Comparison of ENCODE assay signal across 22 cellular contexts in the genomic region with DNA sequence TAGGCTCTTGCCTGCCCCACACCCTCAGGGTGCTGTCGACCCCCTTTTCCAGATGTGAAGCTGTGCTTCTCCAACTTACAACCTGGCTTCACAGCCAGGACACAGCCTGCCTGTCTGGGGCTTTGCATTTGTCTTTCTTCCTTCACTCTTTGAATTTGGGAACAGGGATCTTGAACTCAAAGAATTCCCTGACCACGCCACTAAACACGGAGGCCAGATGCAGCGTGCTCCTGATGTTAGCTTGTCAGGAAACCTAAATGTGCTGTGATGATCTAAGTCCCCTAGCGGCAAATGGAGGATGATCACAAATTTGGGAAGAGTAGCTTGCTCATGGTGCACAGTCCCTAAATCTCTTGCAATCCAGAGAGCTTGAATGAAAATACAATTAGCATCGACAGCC.
A peak's percentile ranks its signal among the peaks of the same experiment; 100 is the strongest.
DNase-seq lines count a peak whose midpoint lies in the region; ATAC-seq, FAIRE-seq and TF ChIP-seq lines count a peak whose summit lies in the region.
"Had no signal": no experiment of that assay in that cellular context is flagged by ENCODE, and none has a peak within 500 bp of the region (broad histone marks: within the 10 kb centered on the region; RNA-seq: fewer than 3 reads in every experiment).

No MANE protein-coding gene starts in this region.

- H3K9ac ChIP-seq in HepG2 (ENCODE audit: insufficient read depth, low read depth, low read length) (no peak overlapping the region), iPS-20b (ENCODE audit: low read depth, low read length) (peak overlapping the region; percentile 37; the same call in 1 of the 2 replicates)

- no peak overlapping the region for H3K4me3 Mint-ChIP-seq in MCF 10A (ENCODE audit: unreplicated experiment)
- no peak overlapping the region for H3K4me3 Mint-ChIP-seq in activated CD4-positive, alpha-beta memory T cell treated with anti-CD3 and anti-CD28 coated beads, Interleukin-2, amount 10 ng/mL, durations not matched to agents 7 days and 5 days
- H3K4me3 Mint-ChIP-seq: activated CD4-positive, alpha-beta T cell treated with anti-CD3 and anti-CD28 coated beads, Interleukin-2, amount 10 ng/mL, durations not matched to agents 7 days and 5 days; activated naive CD4-positive, alpha-beta T cell treated with anti-CD3 and anti-CD28 coated beads, Interleukin-2, amount 10 ng/mL, durations not matched to agents 7 days and 5 days; CD4-positive, alpha-beta memory T cell had no signal

- H3K79me2 ChIP-seq in HepG2 (ENCODE audit: insufficient read depth, low read length): no peaks in the 10 kb centered on the region

- WGBS in HepG2 (ENCODE audit: low lambda C conversion rate): 6% methylated on average over 6 of the region's 6 CpGs
- WGBS in right lobe of liver (ENCODE audit: insufficient coverage, low coverage, low lambda C conversion rate, missing lambda C conversion rate): 7% methylated on average over 6 of the region's 6 CpGs
- WGBS in adrenal gland, 4 donors: 14 to 24% (median 20%) methylated on average over 6 of the region's 6 CpGs

- no peaks in the 10 kb centered on the region for H3K4me1 Mint-ChIP-seq in MCF 10A (ENCODE audit: insufficient read depth, unreplicated experiment)
- no peaks in the 10 kb centered on the region for H3K4me1 Mint-ChIP-seq in activated CD4-positive, alpha-beta memory T cell treated with anti-CD3 and anti-CD28 coated beads, Interleukin-2, amount 10 ng/mL, durations not matched to agents 7 days and 5 days
- H3K4me1 Mint-ChIP-seq: activated CD4-positive, alpha-beta T cell treated with anti-CD3 and anti-CD28 coated beads, Interleukin-2, amount 10 ng/mL, durations not matched to agents 7 days and 5 days; activated naive CD4-positive, alpha-beta T cell treated with anti-CD3 and anti-CD28 coated beads, Interleukin-2, amount 10 ng/mL, durations not matched to agents 7 days and 5 days had no signal

- peaks cover 13% of the 10 kb centered on the region for H3K27me3 Mint-ChIP-seq in MCF 10A (ENCODE audit: insufficient read depth, unreplicated experiment)
- peaks cover 31% of the 10 kb centered on the region for H3K27me3 Mint-ChIP-seq in activated CD4-positive, alpha-beta memory T cell treated with anti-CD3 and anti-CD28 coated beads, Interleukin-2, amount 10 ng/mL, durations not matched to agents 7 days and 5 days

- BruUV-seq in HepG2 (replicated peaks; lab: Mats Ljungman, UMichigan) (no TSS peak), MCF 10A (replicated peaks; lab: Mats Ljungman, UMichigan) (no TSS peak)

- in situ Hi-C loops in HepG2 (cut with HindIII; ENCODE audit: extremely low pct_ligation_motif_present, low pct_unique_long_range_greater_than_20kb): loop anchor here (25.0 kb wide), 1 partner anchor 247 kb away; a partner anchor contains a TSS

- no peak overlapping the region for H3K27ac Mint-ChIP-seq in MCF 10A (ENCODE audit: low read depth, unreplicated experiment)
- H3K27ac Mint-ChIP-seq in activated CD4-positive, alpha-beta memory T cell treated with anti-CD3 and anti-CD28 coated beads, Interleukin-2, amount 10 ng/mL, durations not matched to agents 7 days and 5 days: no peak overlapping the region
- H3K27ac Mint-ChIP-seq: activated CD4-positive, alpha-beta T cell treated with anti-CD3 and anti-CD28 coated beads, Interleukin-2, amount 10 ng/mL, durations not matched to agents 7 days and 5 days; activated naive CD4-positive, alpha-beta T cell treated with anti-CD3 and anti-CD28 coated beads, Interleukin-2, amount 10 ng/mL, durations not matched to agents 7 days and 5 days had no signal

- H3K4me2 ChIP-seq in HepG2 (ENCODE audit: low read depth, low read length): no peak overlapping the region
- H3K4me2 ChIP-seq: A549 had no signal

- POLR2A ChIA-PET in HepG2 (lab: Yijun Ruan, JAX): no interaction called here
- POLR2A ChIA-PET in MCF 10A (lab: Yijun Ruan, JAX): no interaction called here
- POLR2A ChIA-PET in activated CD4-positive, alpha-beta memory T cell treated with anti-CD3 and anti-CD28 coated beads, Interleukin-2, amount 10 ng/mL, durations not matched to agents 7 days and 5 days (lab: Charles Lee): no interaction called here

- TF ChIP-seq POLR2A in HepG2 (IDR thresholded peaks at IDR 0.05; ENCODE audit: insufficient read depth in 1 of 2, low read depth in 2 of 2, low read length in 2 of 2) (no peak), right lobe of liver (IDR thresholded peaks at IDR 0.05) (no peak), adrenal gland (IDR thresholded peaks at IDR 0.05) (no peak)

- TF ChIP-seq CTCF in HepG2 (CRISPR knock-in tag; IDR thresholded peaks at IDR 0.05) (peak; percentile 25; the same call in 1 of the 2 replicates), right lobe of liver (IDR thresholded peaks at IDR 0.05) (peak in 2 of 4 donors; percentile 6 to 10), adrenal gland (IDR thresholded peaks at IDR 0.05) (peak in 4 of 6 experiments; percentile 5 to 23 (median 14)), MCF 10A (IDR thresholded peaks at IDR 0.05; ENCODE audit: unreplicated experiment) (no peak)

- ATAC-seq in HepG2 (peak; percentile 56; the same call in 2 of the 3 replicates), right lobe of liver (no peak), GM18861 (IDR thresholded peaks at IDR 0.05; ENCODE audit: unreplicated experiment) (no peak)
- ATAC-seq: foreskin keratinocyte; K562; stimulated activated naive CD8-positive, alpha-beta T cell treated with anti-CD3 and anti-CD28 coated beads, Interleukin-15, Interleukin-2, amounts not matched to agents 100 U/mL and 50 U/mL, for 24 hours had no signal

- FAIRE-seq in HepG2 (lab: Jason Lieb, UNC): no peak
- FAIRE-seq: A549, K562 had no signal

- TF ChIP-seq RAD21 in HepG2 (CRISPR knock-in tag; IDR thresholded peaks at IDR 0.05): no peak

- H3K9me3 Mint-ChIP-seq in MCF 10A (ENCODE audit: unreplicated experiment): no peaks in the 10 kb centered on the region
- H3K9me3 Mint-ChIP-seq in activated CD4-positive, alpha-beta memory T cell treated with anti-CD3 and anti-CD28 coated beads, Interleukin-2, amount 10 ng/mL, durations not matched to agents 7 days and 5 days: no peaks in the 10 kb centered on the region
- H3K9me3 Mint-ChIP-seq: activated CD4-positive, alpha-beta T cell treated with anti-CD3 and anti-CD28 coated beads, Interleukin-2, amount 10 ng/mL, durations not matched to agents 7 days and 5 days; activated naive CD4-positive, alpha-beta T cell treated with anti-CD3 and anti-CD28 coated beads, Interleukin-2, amount 10 ng/mL, durations not matched to agents 7 days and 5 days; CD4-positive, alpha-beta memory T cell had no signal

- DNase-seq in HepG2 (ENCODE audit: low spot score): no peak
- DNase-seq in right lobe of liver: no peak
- DNase-seq in adrenal gland: no peak
- no peak for DNase-seq in MCF 10A (ENCODE audit: unreplicated experiment)
- no peak for DNase-seq in AG08396 (ENCODE audit: low spot score)
- no peak for DNase-seq in activated CD4-positive, alpha-beta memory T cell treated with anti-CD3 and anti-CD28 coated beads, Interleukin-2, amount 10 ng/mL, durations not matched to agents 7 days and 5 days
- DNase-seq: activated CD4-positive, alpha-beta T cell treated with anti-CD3 and anti-CD28 coated beads, Interleukin-2, amount 10 ng/mL, durations not matched to agents 7 days and 5 days; activated naive CD4-positive, alpha-beta T cell treated with anti-CD3 and anti-CD28 coated beads, Interleukin-2, amount 10 ng/mL, durations not matched to agents 7 days and 5 days; activated T-cell treated with anti-CD3 and anti-CD28 coated beads for 4 hours; CD4-positive, alpha-beta memory T cell; DMS79; foreskin keratinocyte; mesenchymal stem cell; NCI-H1105; stimulated activated naive CD8-positive, alpha-beta T cell treated with anti-CD3 and anti-CD28 coated beads, Interleukin-15, Interleukin-2, amounts not matched to agents 100 U/mL and 50 U/mL, for 24 hours; SW 1271; trophoblast cell had no signal

- CTCF ChIA-PET in HepG2 (lab: Yijun Ruan, JAX; ENCODE audit: low intra/inter-chr PET ratio, low total read pairs) (no interaction called here), MCF 10A (lab: Yijun Ruan, JAX) (interaction anchor here (0.7 kb wide), 1 partner anchor 82 kb away, joined by 3 read pairs; no protein-coding TSS in a partner anchor)
- CTCF ChIA-PET in activated CD4-positive, alpha-beta memory T cell treated with anti-CD3 and anti-CD28 coated beads, Interleukin-2, amount 10 ng/mL, durations not matched to agents 7 days and 5 days (lab: Charles Lee): interaction anchor here (1.2 kb wide), 1 partner anchor 245 kb away, joined by 3 read pairs; a partner anchor contains a TSS

- H3K9me3 ChIP-seq in HepG2 (ENCODE audit: low read length): no peaks in the 10 kb centered on the region
- H3K9me3 ChIP-seq in right lobe of liver: no peaks in the 10 kb centered on the region
- H3K9me3 ChIP-seq in adrenal gland (replicated peaks in 1 of 3): no peaks in the 10 kb centered on the region
- no peaks in the 10 kb centered on the region for H3K9me3 ChIP-seq in iPS-20b (ENCODE audit: insufficient read depth, low read depth, low read length)
- H3K9me3 ChIP-seq: A549 had no signal

- no peaks in the 10 kb centered on the region for H3K36me3 Mint-ChIP-seq in MCF 10A (ENCODE audit: insufficient read depth, unreplicated experiment)
- H3K36me3 Mint-ChIP-seq in activated CD4-positive, alpha-beta memory T cell treated with anti-CD3 and anti-CD28 coated beads, Interleukin-2, amount 10 ng/mL, durations not matched to agents 7 days and 5 days (ENCODE audit: low read depth): no peaks in the 10 kb centered on the region
- H3K36me3 Mint-ChIP-seq: activated naive CD4-positive, alpha-beta T cell treated with anti-CD3 and anti-CD28 coated beads, Interleukin-2, amount 10 ng/mL, durations not matched to agents 7 days and 5 days; CD4-positive, alpha-beta memory T cell had no signal

- H3K4me1 ChIP-seq in HepG2 (ENCODE audit: insufficient read depth, low read length): peaks cover 14% of the 10 kb centered on the region; the same call in 1 of the 2 replicates
- H3K4me1 ChIP-seq in right lobe of liver: no peaks in the 10 kb centered on the region
- no peaks in the 10 kb centered on the region for H3K4me1 ChIP-seq in adrenal gland (replicated peaks in 1 of 2)
- H3K4me1 ChIP-seq in iPS-20b (ENCODE audit: insufficient read depth, low read length): peaks cover 22% of the 10 kb centered on the region; the same call in 1 of the 2 replicates
- H3K4me1 ChIP-seq: A549, foreskin keratinocyte had no signal

- H3K4me3 ChIP-seq in HepG2 (replicated peaks in 1 of 3; ENCODE audit: insufficient read depth in 1 of 3, low read depth in 2 of 3, low read length in 3 of 3): no peak overlapping the region
- H3K4me3 ChIP-seq in right lobe of liver: no peak overlapping the region
- H3K4me3 ChIP-seq in adrenal gland: no peak overlapping the region
- peak overlapping the region; percentile 49 for H3K4me3 ChIP-seq in iPS-20b (ENCODE audit: low read length)
- H3K4me3 ChIP-seq: A549, K562 had no signal

- no peaks in the 10 kb centered on the region for H4K20me1 ChIP-seq in HepG2 (ENCODE audit: insufficient read depth, low read length)

- no peaks in the 10 kb centered on the region; a peak in 1 of 5 replicates for H3K27me3 ChIP-seq in HepG2 (ENCODE audit: control insufficient read depth in 1 of 2, insufficient read depth in 2 of 2, low read length in 2 of 2)
- H3K27me3 ChIP-seq in right lobe of liver: no peaks in the 10 kb centered on the region
- peaks cover 7% of the 10 kb centered on the region for H3K27me3 ChIP-seq in adrenal gland
- H3K27me3 ChIP-seq in iPS-20b (ENCODE audit: insufficient read depth, low read length): peaks cover 62% of the 10 kb centered on the region
- H3K27me3 ChIP-seq: foreskin keratinocyte had no signal

- no peaks in the 10 kb centered on the region for H3K36me3 ChIP-seq in HepG2 (replicated peaks in 1 of 2; ENCODE audit: control insufficient read depth in 1 of 2, insufficient read depth in 2 of 2, low read length in 2 of 2)
- H3K36me3 ChIP-seq in right lobe of liver: no peaks in the 10 kb centered on the region
- no peaks in the 10 kb centered on the region for H3K36me3 ChIP-seq in adrenal gland (replicated peaks in 1 of 2)
- H3K36me3 ChIP-seq in iPS-20b (ENCODE audit: insufficient read depth, low read depth, low read length): no peaks in the 10 kb centered on the region

- H3K27ac ChIP-seq in HepG2 (ENCODE audit: extremely low read length, insufficient read depth, low read length) (no peak overlapping the region), right lobe of liver (no peak overlapping the region), adrenal gland (no peak overlapping the region), iPS-20b (ENCODE audit: low read length) (no peak overlapping the region)
- H3K27ac ChIP-seq: A549, foreskin keratinocyte, RWPE1 had no signal

- TF ChIP-seq EP300 in HepG2 (IDR thresholded peaks at IDR 0.05; ENCODE audit: low read depth in 2 of 2, low read length in 2 of 2): no peak
- TF ChIP-seq EP300 in HepG2 (CRISPR knock-in tag; IDR thresholded peaks at IDR 0.05; ENCODE audit: borderline replicate concordance): no peak

- no peak overlapping the region for H2AFZ ChIP-seq in HepG2 (ENCODE audit: low read length)

- intact Hi-C loops in HepG2 (cut with micrococcal nuclease; ENCODE audit: unreplicated experiment): no loop called here
- intact Hi-C loops in right lobe of liver (cut with DNase I): no loop called here
- intact Hi-C loops in adrenal gland (cut with DNase I): no loop called here
- intact Hi-C loops in MCF 10A (cut with micrococcal nuclease): no loop called here
